22 cellular contexts compared by ENCODE assay signal in genomic region chr17:71407972-71408371, GRCh38.
"Had no signal": no experiment of that assay in that cellular context is flagged by ENCODE, and none has a peak within 500 bp of the region (broad histone marks: within the 10 kb centered on the region; RNA-seq: fewer than 3 reads in every experiment).

No MANE protein-coding gene starts in this region.

- H3K27ac ChIP-seq: cardiac muscle cell had no signal

- H3K36me3 ChIP-seq: cardiac muscle cell had no signal

- H3K4me3 ChIP-seq: cardiac muscle cell had no signal

- DNase-seq: activated B cell treated with CpG ODN at 0.5 μM for 24 hours; activated CD4-positive, alpha-beta T cell treated with anti-CD3 and anti-CD28 coated beads for 1 hour; activated CD4-positive, alpha-beta T cell treated with anti-CD3 and anti-CD28 coated beads, Interleukin-2, amount 10 ng/mL, durations not matched to agents 24 days and 14 days; activated CD4-positive, alpha-beta T cell treated with anti-CD3 and anti-CD28 coated beads, Interleukin-2, amount 50 U/mL, for 48 hours; activated CD8-positive, alpha-beta memory T cell treated with anti-CD3 and anti-CD28 coated beads, Interleukin-2, amount 10 ng/mL, durations not matched to agents 7 days and 5 days; activated gamma-delta T cell; activated naive CD4-positive, alpha-beta T cell treated with anti-CD3 and anti-CD28 coated beads for 36 hours; activated T-cell treated with anti-CD3 and anti-CD28 coated beads, Interleukin-2, amount 50 U/mL, for 24 hours; amygdala; KBM-7; NCI-H1048; NCI-H146; NCI-H187 treated with DMSO at 0.1 percent for 48 hours; NCI-H345; NCI-H510A; NCI-H69; NK-92 treated with Interleukin-12 subunit alpha and Interleukin-12 subunit beta, amount 100 ng/mL, for 24 hours; SHP77 treated with DMSO at 0.1 percent for 48 hours; T-cell; T-helper 2 cell; T1000 had no signal

- H3K27me3 ChIP-seq: cardiac muscle cell had no signal
